ENCODE assay signal across 8 cellular contexts in genomic region chr1:39102537-39103320, GRCh38.
DNase-seq lines count a peak whose midpoint lies in the region; ATAC-seq, FAIRE-seq and TF ChIP-seq lines count a peak whose summit lies in the region.

No MANE protein-coding gene starts in this region.

- H3K27ac ChIP-seq in Karpas-422 (ENCODE audit: low read length), result no peak overlapping the region
- H3K27ac ChIP-seq in OCI-LY3 (ENCODE audit: low read length), result peak overlapping the region; percentile 82
- peak overlapping the region; percentile 89 for H3K27ac ChIP-seq in astrocyte (ENCODE audit: low read depth, low read length)
- peak overlapping the region; percentile 98 for H3K27ac ChIP-seq in hepatocyte

- H3K79me2 ChIP-seq in Karpas-422 (ENCODE audit: low read length), result no peaks in the 10 kb centered on the region
- peaks cover 33% of the 10 kb centered on the region for H3K79me2 ChIP-seq in OCI-LY3 (ENCODE audit: low read length)
- peaks cover 41% of the 10 kb centered on the region for H3K79me2 ChIP-seq in astrocyte (ENCODE audit: insufficient read depth, low read length)
- peaks cover 13% of the 10 kb centered on the region for H3K79me2 ChIP-seq in hepatocyte

- H3K36me3 ChIP-seq in Karpas-422 (ENCODE audit: insufficient read depth, low read length), result no peaks in the 10 kb centered on the region
- H3K36me3 ChIP-seq in OCI-LY3 (replicated peaks; ENCODE audit: low read depth, low read length), result no peaks in the 10 kb centered on the region
- H3K36me3 ChIP-seq in astrocyte (ENCODE audit: insufficient read depth, low read length), result no peaks in the 10 kb centered on the region
- no peaks in the 10 kb centered on the region for H3K36me3 ChIP-seq in hepatocyte (replicated peaks; ENCODE audit: insufficient read depth, low read depth)

- 25% methylated on average over 11 of the region's 11 CpGs for WGBS in hepatocyte (ENCODE audit: low lambda C conversion rate, missing lambda C conversion rate)

- DNase-seq in stimulated activated CD4-positive, alpha-beta T cell treated with anti-CD3 and anti-CD28 coated beads, Interleukin-4, amount 100 ng/mL, for 24 hours, result peak; percentile 39
- DNase-seq in stimulated activated CD4-positive, alpha-beta T cell treated with anti-CD3 and anti-CD28 coated beads, Interleukin-2, amount 100 ng/mL, for 24 hours, result no peak
- DNase-seq in Karpas-422 (peak; percentile 83), astrocyte (ENCODE audit: low read depth) (peak; percentile 69), hepatocyte (ENCODE audit: low spot score) (peak; percentile 78), retina (peak; percentile 67)

- TF ChIP-seq CTCF in OCI-LY3 (IDR thresholded peaks at IDR 0.05; ENCODE audit: low read depth, low read length) (peak; percentile 52), astrocyte (IDR thresholded peaks at IDR 0.05; ENCODE audit: insufficient read depth, low read depth, low read length) (peak; percentile 79), hepatocyte (IDR thresholded peaks at IDR 0.05; ENCODE audit: poor library complexity) (peak; percentile 74)

- H4K20me1 ChIP-seq in Karpas-422 (ENCODE audit: insufficient read depth, low read depth, low read length) (peaks cover 11% of the 10 kb centered on the region; the same call in 1 of the 2 replicates), OCI-LY3 (ENCODE audit: insufficient read depth, low read length) (no peaks in the 10 kb centered on the region), astrocyte (ENCODE audit: insufficient read depth, low read length) (peaks cover 18% of the 10 kb centered on the region), hepatocyte (ENCODE audit: insufficient read depth, poor library complexity, severe bottlenecking) (no peaks in the 10 kb centered on the region)

- no peaks in the 10 kb centered on the region for H3K27me3 Mint-ChIP-seq in astrocyte (ENCODE audit: low read depth, unreplicated experiment)

- H3K36me3 Mint-ChIP-seq in astrocyte (ENCODE audit: low read depth, unreplicated experiment), result peaks cover 2% of the 10 kb centered on the region

- H3K9ac ChIP-seq in Karpas-422 (ENCODE audit: low read length) (no peak overlapping the region), OCI-LY3 (ENCODE audit: low read length) (peak overlapping the region; percentile 93), astrocyte (ENCODE audit: low read length) (peak overlapping the region; percentile 94)

- H2AFZ ChIP-seq in Karpas-422 (ENCODE audit: low read length), result no peak overlapping the region
- H2AFZ ChIP-seq in OCI-LY3 (ENCODE audit: low read depth, low read length), result peak overlapping the region; percentile 65; the same call in 1 of the 2 replicates
- H2AFZ ChIP-seq in astrocyte (ENCODE audit: low read depth, low read length), result peak overlapping the region; percentile 27
- H2AFZ ChIP-seq in hepatocyte, result no peak overlapping the region

- no peaks in the 10 kb centered on the region for H3K9me3 Mint-ChIP-seq in astrocyte (ENCODE audit: unreplicated experiment)

- no peak overlapping the region for H3K4me3 ChIP-seq in Karpas-422 (ENCODE audit: low read length)
- peak overlapping the region; percentile 98 for H3K4me3 ChIP-seq in OCI-LY3 (ENCODE audit: low read length)
- H3K4me3 ChIP-seq in astrocyte (ENCODE audit: insufficient read depth, low read depth, low read length), result peak overlapping the region; percentile 24
- H3K4me3 ChIP-seq in hepatocyte, result no peak overlapping the region

- peak overlapping the region; percentile 82 for H3K4me3 Mint-ChIP-seq in astrocyte (ENCODE audit: unreplicated experiment)

- peak overlapping the region; percentile 97 for H3K27ac Mint-ChIP-seq in astrocyte (ENCODE audit: unreplicated experiment)

- H3K4me1 Mint-ChIP-seq in astrocyte (ENCODE audit: low read depth, unreplicated experiment), result peaks cover 33% of the 10 kb centered on the region

- ATAC-seq in GM18519 (IDR thresholded peaks at IDR 0.05; ENCODE audit: low FRiP score, unreplicated experiment), result no peak

- H3K9me3 ChIP-seq in Karpas-422 (ENCODE audit: low read length) (no peaks in the 10 kb centered on the region), OCI-LY3 (ENCODE audit: insufficient read depth, low read length) (no peaks in the 10 kb centered on the region), astrocyte (ENCODE audit: insufficient read depth, low read depth, low read length) (no peaks in the 10 kb centered on the region), hepatocyte (ENCODE audit: low read depth) (no peaks in the 10 kb centered on the region)

- peaks cover 20% of the 10 kb centered on the region for H3K4me1 ChIP-seq in Karpas-422 (ENCODE audit: low read length)
- H3K4me1 ChIP-seq in OCI-LY3 (ENCODE audit: low read length), result peaks cover 36% of the 10 kb centered on the region
- peaks cover 46% of the 10 kb centered on the region for H3K4me1 ChIP-seq in astrocyte (ENCODE audit: insufficient read depth, low read length)
- H3K4me1 ChIP-seq in hepatocyte (ENCODE audit: insufficient read depth), result peaks cover 31% of the 10 kb centered on the region

- no peak for FAIRE-seq in astrocyte (lab: Jason Lieb, UNC)

- H3K4me2 ChIP-seq in Karpas-422 (ENCODE audit: low read depth, low read length, poor library complexity, severe bottlenecking), result peak overlapping the region; percentile 36
- peak overlapping the region; percentile 100 for H3K4me2 ChIP-seq in OCI-LY3 (ENCODE audit: low read length)
- H3K4me2 ChIP-seq in astrocyte (ENCODE audit: low read length), result peak overlapping the region; percentile 96
- H3K4me2 ChIP-seq in hepatocyte, result peak overlapping the region; percentile 59

- 0 out of 2 replicates have a peak, but pooled peaks cover 4% of the 10 kb centered on the region for H3K27me3 ChIP-seq in Karpas-422 (ENCODE audit: low read length)
- no peaks in the 10 kb centered on the region for H3K27me3 ChIP-seq in OCI-LY3 (ENCODE audit: low read depth, low read length)
- no peaks in the 10 kb centered on the region for H3K27me3 ChIP-seq in astrocyte (ENCODE audit: insufficient read depth, low read length)
- H3K27me3 ChIP-seq in hepatocyte, result no peaks in the 10 kb centered on the region

- no peaks in the 10 kb centered on the region for H3K9me2 ChIP-seq in Karpas-422 (replicated peaks; ENCODE audit: insufficient read depth, low read length)
- no peaks in the 10 kb centered on the region for H3K9me2 ChIP-seq in hepatocyte (replicated peaks; ENCODE audit: insufficient read depth)

Comparison
In these comparisons a context has a peak if more than half of its experiments do, and no peak if none do; other contexts are left out.
1. DNase-seq: peak in stimulated activated CD4-positive, alpha-beta T cell treated with anti-CD3 and anti-CD28 coated beads, Interleukin-4, amount 100 ng/mL, for 24 hours (single experiment), Karpas-422 (single experiment), astrocyte (single experiment), hepatocyte (single experiment) and retina (single experiment); none in stimulated activated CD4-positive, alpha-beta T cell treated with anti-CD3 and anti-CD28 coated beads, Interleukin-2, amount 100 ng/mL, for 24 hours (0 of 2).
2. H2AFZ ChIP-seq: peak in OCI-LY3 (single experiment) and astrocyte (single experiment); none in Karpas-422 (single experiment) and hepatocyte (single experiment).
3. H3K4me2 ChIP-seq: peak in every context shown above with its lines; median percentile 100 in OCI-LY3; 96 in astrocyte; 59 in hepatocyte; 36 in Karpas-422.
4. H3K4me3 ChIP-seq: peak in OCI-LY3 (single experiment) and astrocyte (single experiment); none in Karpas-422 (single experiment) and hepatocyte (single experiment).
5. Peak in every context shown above with its lines, with median percentiles within 50 percentile points of each other: CTCF ChIP-seq.